1 cellular context compared by ENCODE assay signal in the genomic region with DNA sequence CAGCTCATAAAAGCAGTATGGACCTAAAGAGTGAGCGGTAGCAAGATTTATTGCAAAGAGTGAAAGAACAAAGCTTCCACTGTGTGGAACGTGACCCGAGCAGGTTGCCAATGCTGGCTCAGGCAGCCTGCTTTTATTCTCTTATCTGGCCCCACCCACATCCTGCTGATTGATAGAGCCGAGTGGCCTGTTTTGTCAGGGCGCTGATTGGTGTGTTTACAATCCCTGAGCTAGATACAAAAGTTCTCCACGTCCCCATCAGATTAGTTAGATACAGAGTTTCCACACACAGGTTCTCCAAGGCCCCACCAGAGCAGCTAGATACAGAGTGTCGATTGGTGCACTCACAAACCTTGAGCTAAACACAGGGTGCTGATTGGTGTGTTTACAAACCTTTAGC. TPM values are rescaled to one million over a fixed set of nuclear protein-coding genes. Genes with fewer than 3 reads are reported as not detected.
"Had no signal": no experiment of that assay in that cellular context is flagged by ENCODE, and none has a peak within 500 bp of the region (broad histone marks: within the 10 kb centered on the region; RNA-seq: fewer than 3 reads in every experiment).

No MANE protein-coding gene starts in this region.

RNA-seq across cellular contexts. Expression of gene HSD17B6, which starts 32.0 kb away (rescaled TPM):
- total RNA-seq: ascending aorta had no signal
